Comparison of ENCODE assay signal across 10 cellular contexts in the genomic region with DNA sequence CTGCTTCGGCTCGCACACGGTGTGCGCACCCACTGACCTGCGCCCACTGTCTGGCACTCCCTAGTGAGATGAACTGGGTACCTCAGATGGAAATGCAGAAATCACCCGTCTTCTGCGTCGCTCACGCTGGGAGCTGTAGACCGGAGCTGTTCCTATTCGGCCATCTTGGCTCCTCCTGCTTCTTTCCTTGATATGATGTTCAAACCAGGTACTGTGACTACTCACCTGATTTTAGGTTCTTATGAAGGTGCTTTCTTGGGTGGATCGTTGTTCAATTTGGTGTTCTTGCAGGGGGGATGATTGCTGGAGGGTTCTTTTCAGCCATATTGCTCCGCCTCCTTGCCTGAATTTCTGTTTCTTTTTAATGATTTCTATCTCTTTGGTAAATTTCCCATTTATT. TPM values are rescaled to one million over a fixed set of nuclear protein-coding genes. Genes with fewer than 3 reads are reported as not detected.
DNase-seq lines count a peak whose midpoint lies in the region; ATAC-seq, FAIRE-seq and TF ChIP-seq lines count a peak whose summit lies in the region.
"Not testable (repeated sequence)": the region's sequence is repeated elsewhere in the genome, so short reads cannot be mapped to it uniquely, and the experiment has no call there.
"Had no signal": no experiment of that assay in that cellular context is flagged by ENCODE, and none has a peak within 500 bp of the region (broad histone marks: within the 10 kb centered on the region; RNA-seq: fewer than 3 reads in every experiment).

No MANE protein-coding gene starts in this region.

- H2AFZ ChIP-seq in HepG2 (ENCODE audit: low read length) = peak overlapping the region; percentile 76
- H2AFZ ChIP-seq in neuron (ENCODE audit: low read depth, low read length) = not testable (repeated sequence)

- not testable (repeated sequence) for H3K9me3 Mint-ChIP-seq in endothelial cell (ENCODE audit: unreplicated experiment)

- not testable (repeated sequence) for H3K4me1 ChIP-seq in HUES64 (ENCODE audit: insufficient read depth, low read length); neuron (ENCODE audit: insufficient read depth, low read length)
- H3K4me1 ChIP-seq in HepG2 (ENCODE audit: insufficient read depth, low read length) = peaks cover 32% of the 10 kb centered on the region

- WGBS in HUES64 = 58% methylated on average over 13 of the region's 13 CpGs
- WGBS in HepG2 (ENCODE audit: low lambda C conversion rate) = under 1% methylated on average over 8 of the region's 13 CpGs

- in situ Hi-C loops in HepG2 (cut with HindIII; ENCODE audit: extremely low pct_ligation_motif_present, low pct_unique_long_range_greater_than_20kb) = not testable (repeated sequence)

- not testable (repeated sequence) for H3K36me3 Mint-ChIP-seq in endothelial cell (ENCODE audit: low read depth, unreplicated experiment)

- H3K4me2 ChIP-seq in HepG2 (ENCODE audit: low read depth, low read length) = peak overlapping the region; percentile 96

- TF ChIP-seq EP300 in HepG2 (IDR thresholded peaks at IDR 0.05; ENCODE audit: low read depth in 2 of 2, low read length in 2 of 2); HepG2 (CRISPR knock-in tag; IDR thresholded peaks at IDR 0.05; ENCODE audit: borderline replicate concordance): not testable (repeated sequence)

- peak; percentile 23; the same call in 2 of the 3 replicates for ATAC-seq in HepG2

- peak overlapping the region; percentile 66 for H3K9ac ChIP-seq in HUES64 (ENCODE audit: low read depth, low read length)
- peak overlapping the region; percentile 68 for H3K9ac ChIP-seq in HepG2 (ENCODE audit: insufficient read depth, low read depth, low read length)

- H3K4me3 Mint-ChIP-seq in endothelial cell (ENCODE audit: unreplicated experiment) = peak overlapping the region; percentile 40

- H3K27ac Mint-ChIP-seq in endothelial cell (ENCODE audit: unreplicated experiment) = peak overlapping the region; percentile 1

- peaks cover 34% of the 10 kb centered on the region for H3K79me2 ChIP-seq in HepG2 (ENCODE audit: insufficient read depth, low read length)

- H3K9me3 ChIP-seq in HUES64 (ENCODE audit: insufficient read depth, low read depth, low read length); HepG2 (ENCODE audit: low read length); neuron (ENCODE audit: low read length): not testable (repeated sequence)

- not testable (repeated sequence) for H3K27ac ChIP-seq in HUES64 (ENCODE audit: low read depth, low read length)
- H3K27ac ChIP-seq in HepG2 (ENCODE audit: extremely low read length, insufficient read depth, low read length) = peak overlapping the region; percentile 60

- H3K4me3 ChIP-seq in H7 (ENCODE audit: insufficient read depth, low read depth, low read length) (peak overlapping the region; percentile 19; the same call in 1 of the 2 replicates), HUES64 (ENCODE audit: low read length) (peak overlapping the region; percentile 54), HepG2 (replicated peaks in 1 of 3; ENCODE audit: insufficient read depth in 1 of 3, low read depth in 2 of 3, low read length in 3 of 3) (peak overlapping the region; percentile 69 to 77 (median 74)), neuron (ENCODE audit: low read length) (peak overlapping the region; percentile 16)

- POLR2A ChIA-PET in HepG2 (lab: Yijun Ruan, JAX) = interaction anchor here (0.8 to 1.3 kb wide), 2 partner anchors 9 to 11 kb away, joined by 3 to 5 read pairs; no protein-coding TSS in a partner anchor

- TSS peak; percentile 66 for BruUV-seq in HepG2 (replicated peaks; lab: Mats Ljungman, UMichigan)

- CTCF ChIA-PET in HepG2 (lab: Yijun Ruan, JAX; ENCODE audit: low intra/inter-chr PET ratio, low total read pairs) = not testable (repeated sequence)

- not testable (repeated sequence) for H4K20me1 ChIP-seq in HepG2 (ENCODE audit: insufficient read depth, low read length)

- not testable (repeated sequence) for TF ChIP-seq CTCF in endothelial cell (IDR thresholded peaks at IDR 0.05; ENCODE audit: unreplicated experiment); HepG2 (CRISPR knock-in tag; IDR thresholded peaks at IDR 0.05)

- TF ChIP-seq POLR2A in HepG2 (IDR thresholded peaks at IDR 0.05; ENCODE audit: insufficient read depth in 1 of 2, low read depth in 2 of 2, low read length in 2 of 2) = not testable (repeated sequence)

- not testable (repeated sequence) for H3K4me1 Mint-ChIP-seq in endothelial cell (ENCODE audit: unreplicated experiment)

- intact Hi-C loops in HepG2 (cut with micrococcal nuclease; ENCODE audit: unreplicated experiment) = loop anchor here (2.0 kb wide), 1 partner anchor 27 kb away; no protein-coding TSS in a partner anchor

- not testable (repeated sequence) for DNase-seq in H7; endothelial cell (ENCODE audit: low spot score)
- DNase-seq in NCI-H69 (lab: John Stamatoyannopoulos, UW) (peak; percentile 61), SW480 (ENCODE audit: low spot score) (peak; percentile 13), HepG2 (ENCODE audit: low spot score) (peak; percentile 9)

- TF ChIP-seq RAD21 in HepG2 (CRISPR knock-in tag; IDR thresholded peaks at IDR 0.05) = not testable (repeated sequence)

- H3K27me3 Mint-ChIP-seq in endothelial cell (ENCODE audit: unreplicated experiment) = not testable (repeated sequence)

- FAIRE-seq in HepG2 (lab: Jason Lieb, UNC) = not testable (repeated sequence)

- H3K27me3 ChIP-seq in H7 (ENCODE audit: control insufficient read depth, insufficient read depth, low read length); HUES64 (ENCODE audit: insufficient read depth, low read length); HepG2 (ENCODE audit: control insufficient read depth in 1 of 2, insufficient read depth in 2 of 2, low read length in 2 of 2); neuron (ENCODE audit: insufficient read depth, low read length): not testable (repeated sequence)

- not testable (repeated sequence) for H3K36me3 ChIP-seq in H7 (replicated peaks; ENCODE audit: control insufficient read depth, insufficient read depth, low read length); HUES64 (ENCODE audit: insufficient read depth, low read length); HepG2 (replicated peaks in 1 of 2; ENCODE audit: control insufficient read depth in 1 of 2, insufficient read depth in 2 of 2, low read length in 2 of 2); neuron (ENCODE audit: insufficient read depth, low read length)

TF ChIP-seq in HepG2, 621 proteins besides CTCF, POLR2A, EP300 and RAD21 (continues in another document):
- TF ChIP-seq YY1 (IDR thresholded peaks at IDR 0.05; ENCODE audit: insufficient read depth, insufficient replicate concordance, low read depth, low read length) (peak; percentile 47), ZNF280D (CRISPR knock-in tag; IDR thresholded peaks at IDR 0.05) (0 out of 2 replicates have a peak, but pooled peaks have one; percentile 11), TAF1 (CRISPR knock-in tag; IDR thresholded peaks at IDR 0.05) (peak; percentile 29; the same call in 1 of the 2 replicates)

RNA-seq across cellular contexts. Expression of gene TNFAIP8L3, which starts 57.2 kb away (rescaled TPM):
- total RNA-seq in H7 (2014; rRNA removed; shearing (Covaris generic)) = 0.28 and 0.41 TPM in 2 replicates
- polyA plus RNA-seq in HUES64 (2013, experiment 1 of 2) = 0.15 TPM
- 0.13 TPM for polyA plus RNA-seq in HUES64 (2013, experiment 2 of 2)
- total RNA-seq in endothelial cell (ENCODE audit: unreplicated experiment) (0.77 TPM), HepG2 (2016; rRNA removed; fragmentation: Illumina TruSeq; extraction: Trizol) (4.0 and 5.8 TPM in 2 replicates)
- 2.7 and 3.1 TPM in 2 replicates for total RNA-seq in HepG2 (2016; cell fraction: cytosol; rRNA removed; fragmentation: Illumina TruSeq; extraction: Trizol; ENCODE audit: low read depth)
- 4.7 and 4.8 TPM in 2 replicates for total RNA-seq in HepG2 (2016; cell fraction: insoluble cytoplasmic fraction; rRNA removed; fragmentation: Illumina TruSeq; extraction: Trizol)
- total RNA-seq in HepG2 (2016; cell fraction: membrane; rRNA removed; fragmentation: Illumina TruSeq; extraction: Trizol) = 8.1 and 8.9 TPM in 2 replicates
- 1.4 and 2.5 TPM in 2 replicates for total RNA-seq in HepG2 (2016; cell fraction: nucleus; rRNA removed; fragmentation: Illumina TruSeq; extraction: Trizol)
- polyA plus RNA-seq in HepG2 (2011; rRNA removed) = 0.10 and 0.15 TPM in 2 replicates
- 0.23 and 0.27 TPM in 2 replicates for polyA plus RNA-seq in HepG2 (2011; cell fraction: cytosol; rRNA removed)
- 0.08 and 0.10 TPM in 2 replicates for polyA plus RNA-seq in HepG2 (2011; cell fraction: nucleus; rRNA removed)
- 0.57 and 0.70 TPM in 2 replicates for polyA plus RNA-seq in HepG2 (2012)
- 4.8 and 5.5 TPM in 2 replicates for polyA plus RNA-seq in HepG2 (2016; cell fraction: cytosol; fragmentation: Illumina TruSeq; extraction: Trizol; ENCODE audit: low read depth)
- 6.1 and 6.4 TPM in 2 replicates for polyA plus RNA-seq in HepG2 (2016; cell fraction: insoluble cytoplasmic fraction; fragmentation: Illumina TruSeq; extraction: Trizol; ENCODE audit: low read depth)
- polyA plus RNA-seq in HepG2 (2016; cell fraction: membrane; fragmentation: Illumina TruSeq; extraction: Trizol; ENCODE audit: low read depth) = 9.3 and 11.0 TPM in 2 replicates
- polyA plus RNA-seq in HepG2 (2016; cell fraction: nucleus; fragmentation: Illumina TruSeq; extraction: Trizol; ENCODE audit: insufficient read depth, low read depth) = 4.6 and 5.3 TPM in 2 replicates
- polyA minus RNA-seq in HepG2 (2011; rRNA and poly(A)+ RNA removed; ENCODE audit: low replicate concordance) = 0.30 TPM in 1 of 2 replicates, not detected in the other
- 0.26 and 0.40 TPM in 2 replicates for polyA minus RNA-seq in HepG2 (2011; cell fraction: cytosol; rRNA and poly(A)+ RNA removed)
- polyA minus RNA-seq in HepG2 (2011; cell fraction: nucleus; rRNA and poly(A)+ RNA removed) = not detected in 2 replicates
- total RNA-seq: CD8-positive, alpha-beta T cell; G401; OCI-LY7 had no signal

Comparison
In these comparisons a context has a peak if more than half of its experiments do, and no peak if none do; other contexts are left out.
1. H3K4me3 ChIP-seq: peak in every context shown above with its lines; median percentile 74 in HepG2; 54 in HUES64; 19 in H7; 16 in neuron.